14 cellular contexts compared by ENCODE assay signal in genomic region chr2:197571622-197572271, GRCh38. TPM values are rescaled to one million over a fixed set of nuclear protein-coding genes. Genes with fewer than 3 reads are reported as not detected.
A peak's percentile ranks its signal among the peaks of the same experiment; 100 is the strongest.
DNase-seq lines count a peak whose midpoint lies in the region; ATAC-seq and TF ChIP-seq lines count a peak whose summit lies in the region.
"Had no signal": no experiment of that assay in that cellular context is flagged by ENCODE, and none has a peak within 500 bp of the region (broad histone marks: within the 10 kb centered on the region; RNA-seq: fewer than 3 reads in every experiment).

No MANE protein-coding gene starts in this region.

- H3K27me3 Mint-ChIP-seq in natural killer cell treated with Interleukin-12 subunit alpha and Interleukin-12 subunit beta and Interleukin-15 and Interleukin-18, amount 100 ng/mL, for 72 hours, result no peaks in the 10 kb centered on the region
- no peaks in the 10 kb centered on the region for H3K27me3 Mint-ChIP-seq in CD8-positive, alpha-beta memory T cell
- H3K27me3 Mint-ChIP-seq: naive thymus-derived CD4-positive, alpha-beta T cell had no signal

- no peaks in the 10 kb centered on the region for H3K4me1 Mint-ChIP-seq in natural killer cell treated with Interleukin-12 subunit alpha and Interleukin-12 subunit beta and Interleukin-15 and Interleukin-18, amount 100 ng/mL, for 72 hours (ENCODE audit: low read depth in 2 of 2)
- no peaks in the 10 kb centered on the region for H3K4me1 Mint-ChIP-seq in CD8-positive, alpha-beta memory T cell

- no peak overlapping the region for H3K27ac Mint-ChIP-seq in natural killer cell treated with Interleukin-12 subunit alpha and Interleukin-12 subunit beta and Interleukin-15 and Interleukin-18, amount 100 ng/mL, for 72 hours
- H3K27ac Mint-ChIP-seq in CD8-positive, alpha-beta memory T cell, result no peak overlapping the region
- H3K27ac Mint-ChIP-seq: activated CD8-positive, alpha-beta T cell treated with anti-CD3 and anti-CD28 coated beads, Interleukin-2, amount 10 ng/mL, durations not matched to agents 7 days and 5 days had no signal

- POLR2A ChIA-PET in CD8-positive, alpha-beta memory T cell (lab: Charles Lee), result no interaction called here

- H3K27me3 ChIP-seq in colonic mucosa, result no peaks in the 10 kb centered on the region
- no peaks in the 10 kb centered on the region for H3K27me3 ChIP-seq in CD8-positive, alpha-beta memory T cell (ENCODE audit: insufficient read depth, low read length, poor library complexity, severe bottlenecking)
- H3K27me3 ChIP-seq: spleen had no signal

- H3K4me1 ChIP-seq in colonic mucosa, result no peaks in the 10 kb centered on the region
- no peaks in the 10 kb centered on the region for H3K4me1 ChIP-seq in CD8-positive, alpha-beta memory T cell (ENCODE audit: insufficient read depth, low read length)

- peaks cover 17% of the 10 kb centered on the region for H3K36me3 Mint-ChIP-seq in natural killer cell treated with Interleukin-12 subunit alpha and Interleukin-12 subunit beta and Interleukin-15 and Interleukin-18, amount 100 ng/mL, for 72 hours
- H3K36me3 Mint-ChIP-seq in CD8-positive, alpha-beta memory T cell, result peaks cover 5 to 32% (median 14%) of the 10 kb centered on the region in 3 donors

- H3K4me3 Mint-ChIP-seq in natural killer cell treated with Interleukin-12 subunit alpha and Interleukin-12 subunit beta and Interleukin-15 and Interleukin-18, amount 100 ng/mL, for 72 hours, result no peak overlapping the region
- H3K4me3 Mint-ChIP-seq in CD8-positive, alpha-beta memory T cell, result no peak overlapping the region
- H3K4me3 Mint-ChIP-seq: activated CD8-positive, alpha-beta T cell treated with anti-CD3 and anti-CD28 coated beads, Interleukin-2, amount 10 ng/mL, durations not matched to agents 7 days and 5 days; naive thymus-derived CD4-positive, alpha-beta T cell had no signal

- DNase-seq in AG10803 (ENCODE audit: low read depth) (peak; percentile 74), HK-2 (ENCODE audit: unreplicated experiment) (peak; percentile 59), colonic mucosa (no peak), kidney glomerular epithelial cell (lab: John Stamatoyannopoulos, UW) (peak; percentile 21), NCI-H2196 treated with DMSO at 0.1 percent for 48 hours (lab: John Stamatoyannopoulos, UW; ENCODE audit: unreplicated experiment) (no peak)
- DNase-seq in NK-92 treated with Interleukin-12 subunit alpha and Interleukin-12 subunit beta, amount 100 ng/mL, for 24 hours (lab: John Stamatoyannopoulos, UW), result no peak
- DNase-seq in natural killer cell treated with Interleukin-12 subunit alpha and Interleukin-12 subunit beta and Interleukin-15 and Interleukin-18, amount 100 ng/mL, for 72 hours (ENCODE audit: low spot score), result no peak
- DNase-seq in CD8-positive, alpha-beta memory T cell, result no peak
- DNase-seq: activated CD8-positive, alpha-beta T cell treated with anti-CD3 and anti-CD28 coated beads, Interleukin-2, amount 10 ng/mL, durations not matched to agents 7 days and 5 days; activated naive CD4-positive, alpha-beta T cell treated with anti-CD3 and anti-CD28 coated beads, Interleukin-2, amount 50 U/mL, for 16 hours; MM.1S; naive thymus-derived CD4-positive, alpha-beta T cell; spleen had no signal

- CTCF ChIA-PET in CD8-positive, alpha-beta memory T cell (lab: Charles Lee), result no interaction called here

- H3K9me3 Mint-ChIP-seq in natural killer cell treated with Interleukin-12 subunit alpha and Interleukin-12 subunit beta and Interleukin-15 and Interleukin-18, amount 100 ng/mL, for 72 hours, result no peaks in the 10 kb centered on the region
- H3K9me3 Mint-ChIP-seq in CD8-positive, alpha-beta memory T cell, result peaks cover 0 to 23% (median 9%) of the 10 kb centered on the region in 5 donors

- peak overlapping the region; percentile 15 for H3K27ac ChIP-seq in colonic mucosa
- no peak overlapping the region for H3K27ac ChIP-seq in CD8-positive, alpha-beta memory T cell (ENCODE audit: low read depth, low read length)
- H3K27ac ChIP-seq: spleen had no signal

- no peak for ATAC-seq in natural killer cell treated with Interleukin-12 subunit alpha and Interleukin-12 subunit beta and Interleukin-15 and Interleukin-18, amount 100 ng/mL, for 72 hours
- ATAC-seq: activated CD8-positive, alpha-beta T cell treated with anti-CD3 and anti-CD28 coated beads, Interleukin-2, amount 10 ng/mL, durations not matched to agents 7 days and 5 days; GM12878; naive thymus-derived CD4-positive, alpha-beta T cell had no signal

- no peaks in the 10 kb centered on the region for H3K9me3 ChIP-seq in colonic mucosa
- no peaks in the 10 kb centered on the region for H3K9me3 ChIP-seq in CD8-positive, alpha-beta memory T cell (ENCODE audit: low read length)

- no peak overlapping the region for H3K4me3 ChIP-seq in AG10803 (ENCODE audit: low read length)
- no peak overlapping the region for H3K4me3 ChIP-seq in colonic mucosa
- H3K4me3 ChIP-seq in CD8-positive, alpha-beta memory T cell (ENCODE audit: low read length), result no peak overlapping the region
- H3K4me3 ChIP-seq: GM12878, spleen had no signal

- H3K36me3 ChIP-seq in colonic mucosa, result no peaks in the 10 kb centered on the region
- H3K36me3 ChIP-seq in CD8-positive, alpha-beta memory T cell (ENCODE audit: insufficient read depth, low read length), result no peaks in the 10 kb centered on the region

- no peak overlapping the region for H3K9ac ChIP-seq in colonic mucosa (ENCODE audit: low read depth in 2 of 2, low read length in 2 of 2)

- TF ChIP-seq CTCF in AG10803 (conservative IDR thresholded peaks at IDR 0.05; ENCODE audit: low read length), result no peak
- no peak for TF ChIP-seq CTCF in colonic mucosa (IDR thresholded peaks at IDR 0.05)

- intact Hi-C loops in colonic mucosa (cut with DNase I), result no loop called here

RNA-seq across cellular contexts. Expression of gene MOB4, which starts 55.9 kb away (rescaled TPM):
- total RNA-seq in colonic mucosa, result 10 to 100 TPM; 24.7 to 34.1 TPM
- 10 to 100 TPM; 16.9 to 25.7 TPM for total RNA-seq in natural killer cell treated with Interleukin-12 subunit alpha and Interleukin-12 subunit beta and Interleukin-15 and Interleukin-18, amount 100 ng/mL, for 72 hours
- 10 to 100 TPM; 21.9 to 26.2 TPM for total RNA-seq in CD8-positive, alpha-beta memory T cell
- polyA plus RNA-seq in CD8-positive, alpha-beta memory T cell, result 26.1 TPM

Comparison
In these comparisons a context has a peak if more than half of its experiments do, and no peak if none do; other contexts are left out.
1. DNase-seq: peak in AG10803 (single experiment), HK-2 (single experiment) and kidney glomerular epithelial cell (single experiment); none in colonic mucosa (single experiment), NK-92 treated with Interleukin-12 subunit alpha and Interleukin-12 subunit beta, amount 100 ng/mL, for 24 hours (single experiment), natural killer cell treated with Interleukin-12 subunit alpha and Interleukin-12 subunit beta and Interleukin-15 and Interleukin-18, amount 100 ng/mL, for 72 hours (single experiment), NCI-H2196 treated with DMSO at 0.1 percent for 48 hours (single experiment) and CD8-positive, alpha-beta memory T cell (0 of 5).